In the genomic region with DNA sequence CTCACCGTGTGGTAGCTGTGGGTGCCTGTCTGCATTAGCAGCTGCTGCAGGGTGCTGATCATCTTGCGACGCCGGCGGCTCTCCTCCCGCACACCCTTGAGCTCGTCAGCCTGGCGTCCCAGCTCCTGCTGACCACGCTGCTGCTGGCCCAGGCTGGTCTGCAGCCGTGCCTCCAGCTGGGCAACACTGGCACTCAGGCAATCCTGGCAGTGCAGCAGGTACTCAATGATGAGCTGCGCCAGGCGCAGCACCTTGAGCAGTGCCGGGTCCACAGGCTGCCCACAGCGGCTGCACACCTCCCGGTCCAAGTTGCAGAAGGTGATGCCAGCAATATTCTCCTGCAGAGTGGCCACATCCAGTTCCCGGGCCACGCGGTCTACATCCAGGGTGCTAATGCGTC, we compare ENCODE assay signal across 8 cellular contexts. TPM values are rescaled to one million over a fixed set of nuclear protein-coding genes. Genes with fewer than 3 reads are reported as not detected.
"Had no signal": no experiment of that assay in that cellular context is flagged by ENCODE, and none has a peak within 500 bp of the region (broad histone marks: within the 10 kb centered on the region; RNA-seq: fewer than 3 reads in every experiment).

No MANE protein-coding gene starts in this region.

- H3K9me3 Mint-ChIP-seq: GM23338, H9, IgD-negative memory B cell had no signal

- H3K4me3 Mint-ChIP-seq: GM23338, H9, IgD-negative memory B cell had no signal

- H3K4me1 Mint-ChIP-seq: IgD-negative memory B cell had no signal

- H3K27ac ChIP-seq: HL-60 had no signal

- ATAC-seq: GM23338, HepG2 had no signal

- DNase-seq: H9, HCEC 1CT had no signal

- H3K4me2 ChIP-seq: GM23338 had no signal

- H3K27ac Mint-ChIP-seq: GM23338, IgD-negative memory B cell had no signal

- H3K4me3 ChIP-seq: GM23338 had no signal

- H3K36me3 Mint-ChIP-seq: IgD-negative memory B cell had no signal

- H2AFZ ChIP-seq: GM23338 had no signal

RNA-seq across cellular contexts. Expression of gene DZIP1L, which starts 11.9 kb away (rescaled TPM):
- polyA plus RNA-seq: IgD-negative memory B cell had no signal

RNA-seq across cellular contexts. Expression of gene A4GNT, which starts 28.7 kb away (rescaled TPM):
- total RNA-seq: GM23338, H1, H9, HepG2, HT1080 had no signal
- polyA plus RNA-seq: GM23338, H1, HepG2, IgD-negative memory B cell had no signal
